ENCODE assay signal across 11 cellular contexts in the genomic region with DNA sequence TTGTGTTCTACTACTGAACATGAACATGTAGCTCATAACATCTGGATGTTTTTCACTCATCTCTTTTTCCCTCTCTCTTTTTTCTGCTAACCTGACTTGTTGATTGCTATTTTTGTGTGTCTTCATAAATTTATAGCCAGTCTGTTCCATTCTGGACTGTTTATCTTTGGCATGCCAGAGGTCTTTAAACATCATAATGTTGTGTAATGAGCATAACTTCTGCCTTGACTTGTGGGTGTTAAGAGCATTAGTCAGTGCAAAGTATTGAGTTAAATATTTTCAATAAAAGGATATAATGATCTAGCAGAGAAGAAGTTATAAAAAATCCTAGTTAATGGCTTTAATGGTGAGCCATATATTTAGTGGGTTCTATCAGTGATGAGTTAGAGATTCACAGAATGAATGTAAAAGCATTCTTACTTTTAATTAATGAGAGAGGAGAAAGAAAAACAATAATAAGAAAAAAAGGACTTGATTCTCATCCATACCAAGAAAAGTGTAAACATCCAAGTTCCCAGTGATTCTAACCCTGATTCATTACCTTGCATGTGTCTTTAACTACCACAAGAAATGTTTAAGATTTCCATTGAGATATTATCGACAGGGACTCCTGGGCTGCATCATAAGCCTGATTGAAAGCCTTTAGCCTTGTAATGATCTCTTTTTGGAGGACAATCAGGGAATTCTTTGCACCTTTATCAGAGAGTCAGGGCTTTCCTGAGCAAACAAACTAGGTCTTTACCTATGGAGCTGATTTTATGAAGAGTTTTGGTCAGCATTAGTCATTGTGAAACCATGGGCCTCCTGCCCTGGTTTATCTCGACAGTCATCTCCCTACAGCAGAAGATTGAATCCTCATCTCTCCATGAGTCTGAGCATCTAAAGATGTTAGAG. TPM values are rescaled to one million over a fixed set of nuclear protein-coding genes. Genes with fewer than 3 reads are reported as not detected.
DNase-seq lines count a peak whose midpoint lies in the region; ATAC-seq, FAIRE-seq and TF ChIP-seq lines count a peak whose summit lies in the region.
"Had no signal": no experiment of that assay in that cellular context is flagged by ENCODE, and none has a peak within 500 bp of the region (broad histone marks: within the 10 kb centered on the region; RNA-seq: fewer than 3 reads in every experiment).

No MANE protein-coding gene starts in this region.

- TF ChIP-seq CTCF in brain microvascular endothelial cell (IDR thresholded peaks at IDR 0.05; ENCODE audit: low read depth, low read length, missing control alignments) (no peak), prostate gland (IDR thresholded peaks at IDR 0.05) (no peak), D721Med (IDR thresholded peaks at IDR 0.05; ENCODE audit: insufficient read depth, missing control alignments) (no peak)

- H3K27me3 ChIP-seq in brain microvascular endothelial cell (replicated peaks): no peaks in the 10 kb centered on the region
- no peaks in the 10 kb centered on the region for H3K27me3 ChIP-seq in prostate gland (replicated peaks; ENCODE audit: insufficient read depth)
- H3K27me3 ChIP-seq in right cardiac atrium (ENCODE audit: control insufficient read depth, insufficient read depth): no peaks in the 10 kb centered on the region
- H3K27me3 ChIP-seq: neutrophil had no signal

- H3K4me1 ChIP-seq in prostate gland (replicated peaks) (no peaks in the 10 kb centered on the region), right cardiac atrium (ENCODE audit: control insufficient read depth, insufficient read depth, low read length) (peaks cover 8% of the 10 kb centered on the region)

- H3K4me3 ChIP-seq in brain microvascular endothelial cell (ENCODE audit: low read depth, low read length) (no peak overlapping the region), prostate gland (no peak overlapping the region), right cardiac atrium (ENCODE audit: low read length) (no peak overlapping the region)

- H3K27ac ChIP-seq in brain microvascular endothelial cell (peak overlapping the region; percentile 52), prostate gland (peak overlapping the region; percentile 55 to 67), right cardiac atrium (ENCODE audit: low read length) (no peak overlapping the region)
- H3K27ac ChIP-seq: neutrophil had no signal

- in situ Hi-C loops in brain microvascular endothelial cell (cut with HindIII; ENCODE audit: low pct_ligation_motif_present, low sequenced_read_pairs): no loop called here

- FAIRE-seq in D721Med (lab: Jason Lieb, UNC): no peak

- peak; percentile 73 for ATAC-seq in GM18505 (IDR thresholded peaks at IDR 0.05; ENCODE audit: unreplicated experiment)
- peak; percentile 53 for ATAC-seq in HG03060 (IDR thresholded peaks at IDR 0.05; ENCODE audit: low read depth, unreplicated experiment)
- no peak for ATAC-seq in right cardiac atrium

- H3K36me3 ChIP-seq in brain microvascular endothelial cell (replicated peaks): no peaks in the 10 kb centered on the region
- H3K36me3 ChIP-seq in prostate gland: no peaks in the 10 kb centered on the region
- H3K36me3 ChIP-seq: neutrophil had no signal

- WGBS in prostate gland: 46% methylated on average over 2 of the region's 2 CpGs
- 80% methylated on average over 2 of the region's 2 CpGs for WGBS in right cardiac atrium

- TF ChIP-seq POLR2A in GM18505 (IDR thresholded peaks at IDR 0.05; ENCODE audit: borderline replicate concordance, extremely low read depth, insufficient read depth, insufficient read length): no peak
- TF ChIP-seq POLR2A in prostate gland (IDR thresholded peaks at IDR 0.05): no peak

- DNase-seq in brain microvascular endothelial cell (peak; percentile 58), prostate gland (ENCODE audit: low spot score) (no peak), right cardiac atrium (no peak), NCI-H510A treated with DMSO at 0.1 percent for 48 hours (lab: John Stamatoyannopoulos, UW) (no peak), D721Med (ENCODE audit: insufficient read length, low spot score) (no peak), midbrain (lab: John Stamatoyannopoulos, UW) (no peak)
- DNase-seq: activated B cell treated with CpG ODN at 0.5 μM for 24 hours, NCI-H1105 had no signal

- intact Hi-C loops in prostate gland (cut with DNase I): no loop called here
- intact Hi-C loops in right cardiac atrium (cut with DNase I): no loop called here

- H3K9me3 ChIP-seq in prostate gland (no peaks in the 10 kb centered on the region), right cardiac atrium (ENCODE audit: control insufficient read depth, low read length) (no peaks in the 10 kb centered on the region)
- H3K9me3 ChIP-seq: neutrophil had no signal

RNA-seq across cellular contexts. Expression of a gene that starts 22.9 kb away (rescaled TPM):
- 10 to 100 TPM in 1 of 2 donors, 1 to 10 TPM in 1; 7.7 to 17.6 TPM for total RNA-seq in prostate gland
- 10 to 100 TPM; 48.3 to 75.3 (median 58.4) TPM for total RNA-seq in right cardiac atrium
- polyA plus RNA-seq in right cardiac atrium: 18.6 TPM
- total RNA-seq: activated B cell treated with CpG ODN at 0.5 μM for 24 hours had no signal

Comparison
In these comparisons a context has a peak if more than half of its experiments do, and no peak if none do; other contexts are left out.
1. ATAC-seq: peak in GM18505 (single experiment) and HG03060 (single experiment); none in right cardiac atrium (0 of 2).